1 cellular context compared by ENCODE assay signal in genomic region chr14:91149462-91149861, GRCh38.
TF ChIP-seq lines count a peak whose summit lies in the region.

No MANE protein-coding gene starts in this region.

TF ChIP-seq in HepG2, 621 proteins besides CTCF, POLR2A, EP300 and RAD21 (continued from another document and continues in another):
- no peak for TF ChIP-seq ATF6 (CRISPR knock-in tag; conservative IDR thresholded peaks at IDR 0.05)
- no peak for TF ChIP-seq XRCC5 (optimal IDR thresholded peaks at IDR 0.05; ENCODE audit: low read length)
- TF ChIP-seq ZNF746 (CRISPR knock-in tag; IDR thresholded peaks at IDR 0.05), result no peak
- no peak for TF ChIP-seq ZNF724P (CRISPR knock-in tag; IDR thresholded peaks at IDR 0.05; ENCODE audit: borderline replicate concordance)
- no peak for TF ChIP-seq ZSCAN25 (CRISPR knock-in tag; IDR thresholded peaks at IDR 0.05)
- TF ChIP-seq, protein P1, sequence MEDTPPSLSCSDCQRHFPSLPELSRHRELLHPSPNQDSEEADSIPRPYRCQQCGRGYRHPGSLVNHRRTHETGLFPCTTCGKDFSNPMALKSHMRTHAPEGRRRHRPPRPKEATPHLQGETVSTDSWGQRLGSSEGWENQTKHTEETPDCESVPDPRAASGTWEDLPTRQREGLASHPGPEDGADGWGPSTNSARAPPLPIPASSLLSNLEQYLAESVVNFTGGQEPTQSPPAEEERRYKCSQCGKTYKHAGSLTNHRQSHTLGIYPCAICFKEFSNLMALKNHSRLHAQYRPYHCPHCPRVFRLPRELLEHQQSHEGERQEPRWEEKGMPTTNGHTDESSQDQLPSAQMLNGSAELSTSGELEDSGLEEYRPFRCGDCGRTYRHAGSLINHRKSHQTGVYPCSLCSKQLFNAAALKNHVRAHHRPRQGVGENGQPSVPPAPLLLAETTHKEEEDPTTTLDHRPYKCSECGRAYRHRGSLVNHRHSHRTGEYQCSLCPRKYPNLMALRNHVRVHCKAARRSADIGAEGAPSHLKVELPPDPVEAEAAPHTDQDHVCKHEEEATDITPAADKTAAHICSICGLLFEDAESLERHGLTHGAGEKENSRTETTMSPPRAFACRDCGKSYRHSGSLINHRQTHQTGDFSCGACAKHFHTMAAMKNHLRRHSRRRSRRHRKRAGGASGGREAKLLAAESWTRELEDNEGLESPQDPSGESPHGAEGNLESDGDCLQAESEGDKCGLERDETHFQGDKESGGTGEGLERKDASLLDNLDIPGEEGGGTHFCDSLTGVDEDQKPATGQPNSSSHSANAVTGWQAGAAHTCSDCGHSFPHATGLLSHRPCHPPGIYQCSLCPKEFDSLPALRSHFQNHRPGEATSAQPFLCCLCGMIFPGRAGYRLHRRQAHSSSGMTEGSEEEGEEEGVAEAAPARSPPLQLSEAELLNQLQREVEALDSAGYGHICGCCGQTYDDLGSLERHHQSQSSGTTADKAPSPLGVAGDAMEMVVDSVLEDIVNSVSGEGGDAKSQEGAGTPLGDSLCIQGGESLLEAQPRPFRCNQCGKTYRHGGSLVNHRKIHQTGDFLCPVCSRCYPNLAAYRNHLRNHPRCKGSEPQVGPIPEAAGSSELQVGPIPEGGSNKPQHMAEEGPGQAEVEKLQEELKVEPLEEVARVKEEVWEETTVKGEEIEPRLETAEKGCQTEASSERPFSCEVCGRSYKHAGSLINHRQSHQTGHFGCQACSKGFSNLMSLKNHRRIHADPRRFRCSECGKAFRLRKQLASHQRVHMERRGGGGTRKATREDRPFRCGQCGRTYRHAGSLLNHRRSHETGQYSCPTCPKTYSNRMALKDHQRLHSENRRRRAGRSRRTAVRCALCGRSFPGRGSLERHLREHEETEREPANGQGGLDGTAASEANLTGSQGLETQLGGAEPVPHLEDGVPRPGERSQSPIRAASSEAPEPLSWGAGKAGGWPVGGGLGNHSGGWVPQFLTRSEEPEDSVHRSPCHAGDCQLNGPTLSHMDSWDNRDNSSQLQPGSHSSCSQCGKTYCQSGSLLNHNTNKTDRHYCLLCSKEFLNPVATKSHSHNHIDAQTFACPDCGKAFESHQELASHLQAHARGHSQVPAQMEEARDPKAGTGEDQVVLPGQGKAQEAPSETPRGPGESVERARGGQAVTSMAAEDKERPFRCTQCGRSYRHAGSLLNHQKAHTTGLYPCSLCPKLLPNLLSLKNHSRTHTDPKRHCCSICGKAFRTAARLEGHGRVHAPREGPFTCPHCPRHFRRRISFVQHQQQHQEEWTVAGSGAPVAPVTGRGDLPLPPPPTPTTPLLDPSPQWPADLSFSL (CRISPR knock-in tag; IDR thresholded peaks at IDR 0.05), result no peak
- TF ChIP-seq SSRP1 (CRISPR knock-in tag; IDR thresholded peaks at IDR 0.05), result no peak
- no peak for TF ChIP-seq ZNF577 (CRISPR knock-in tag; IDR thresholded peaks at IDR 0.05; ENCODE audit: borderline replicate concordance, low read depth)
- TF ChIP-seq DMAP1 (CRISPR knock-in tag; IDR thresholded peaks at IDR 0.05), result no peak
- no peak for TF ChIP-seq ZNF569 (CRISPR knock-in tag; IDR thresholded peaks at IDR 0.05; ENCODE audit: borderline replicate concordance)
- no peak for TF ChIP-seq BRD4 (CRISPR knock-in tag; IDR thresholded peaks at IDR 0.05)
- TF ChIP-seq ZNF234 (CRISPR knock-in tag; conservative IDR thresholded peaks at IDR 0.05), result no peak
- TF ChIP-seq MBNL3 (CRISPR knock-in tag; conservative IDR thresholded peaks at IDR 0.05), result no peak
- TF ChIP-seq MTERF4 (CRISPR knock-in tag; IDR thresholded peaks at IDR 0.05), result no peak
- TF ChIP-seq ZNF296 (CRISPR knock-in tag; conservative IDR thresholded peaks at IDR 0.05), result no peak
- TF ChIP-seq REL (CRISPR knock-in tag; conservative IDR thresholded peaks at IDR 0.05), result no peak
- TF ChIP-seq, protein P2, sequence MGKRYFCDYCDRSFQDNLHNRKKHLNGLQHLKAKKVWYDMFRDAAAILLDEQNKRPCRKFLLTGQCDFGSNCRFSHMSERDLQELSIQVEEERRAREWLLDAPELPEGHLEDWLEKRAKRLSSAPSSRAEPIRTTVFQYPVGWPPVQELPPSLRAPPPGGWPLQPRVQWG (CRISPR knock-in tag; IDR thresholded peaks at IDR 0.05; ENCODE audit: borderline replicate concordance, low read depth), result no peak
- no peak for TF ChIP-seq ISX (CRISPR knock-in tag; conservative IDR thresholded peaks at IDR 0.05)
- no peak for TF ChIP-seq ELK4 (CRISPR knock-in tag; IDR thresholded peaks at IDR 0.05; ENCODE audit: borderline replicate concordance)
- TF ChIP-seq PCBP1 (IDR thresholded peaks at IDR 0.05; ENCODE audit: borderline replicate concordance, low read depth, low read length), result no peak
- TF ChIP-seq FOXA3 (CRISPR knock-in tag; IDR thresholded peaks at IDR 0.05), result peak; percentile 55
- no peak for TF ChIP-seq CBX2 (IDR thresholded peaks at IDR 0.05; ENCODE audit: low read depth, low read length)
- TF ChIP-seq CBX2 (CRISPR knock-in tag; IDR thresholded peaks at IDR 0.05; ENCODE audit: low read depth), result no peak
- TF ChIP-seq LCORL (IDR thresholded peaks at IDR 0.05), result no peak
- TF ChIP-seq LCORL (CRISPR knock-in tag; IDR thresholded peaks at IDR 0.05), result peak; percentile 68
- no peak for TF ChIP-seq NKX3-1 (CRISPR knock-in tag; IDR thresholded peaks at IDR 0.05)
- TF ChIP-seq HDAC6 (IDR thresholded peaks at IDR 0.05; ENCODE audit: low read depth, low read length), result no peak
- no peak for TF ChIP-seq U2AF2 (IDR thresholded peaks at IDR 0.05; ENCODE audit: low read depth, low read length)
- TF ChIP-seq ZNF513 (CRISPR knock-in tag; conservative IDR thresholded peaks at IDR 0.05), result no peak
- TF ChIP-seq IRF2 (CRISPR knock-in tag; IDR thresholded peaks at IDR 0.05), result peak; percentile 44; the same call in 1 of the 2 replicates
- TF ChIP-seq ZNF292 (CRISPR knock-in tag; IDR thresholded peaks at IDR 0.05; ENCODE audit: borderline replicate concordance, low read depth), result no peak
- TF ChIP-seq POGK (CRISPR knock-in tag; conservative IDR thresholded peaks at IDR 0.05), result 0 out of 2 replicates have a peak, but pooled peaks have one; percentile 22
- TF ChIP-seq ZBTB7B (CRISPR knock-in tag; IDR thresholded peaks at IDR 0.05), result no peak
- TF ChIP-seq ZNF780A (CRISPR knock-in tag; IDR thresholded peaks at IDR 0.05), result no peak
- no peak for TF ChIP-seq ZNF263 (CRISPR knock-in tag; IDR thresholded peaks at IDR 0.05)
- TF ChIP-seq HOXA3 (CRISPR knock-in tag; IDR thresholded peaks at IDR 0.05), result no peak
- no peak for TF ChIP-seq ZNF276 (CRISPR knock-in tag; IDR thresholded peaks at IDR 0.05; ENCODE audit: low read depth)
- no peak for TF ChIP-seq ZNF484 (CRISPR knock-in tag; IDR thresholded peaks at IDR 0.05; ENCODE audit: borderline replicate concordance, low read depth)
- no peak for TF ChIP-seq HNRNPLL (IDR thresholded peaks at IDR 0.05; ENCODE audit: low read depth, low read length, poor library complexity, severe bottlenecking)
- no peak for TF ChIP-seq RAD51 (IDR thresholded peaks at IDR 0.05; ENCODE audit: borderline replicate concordance)
- no peak for TF ChIP-seq BRCA1 (CRISPR knock-in tag; IDR thresholded peaks at IDR 0.05)
- no peak for TF ChIP-seq RELA (CRISPR knock-in tag; IDR thresholded peaks at IDR 0.05)
- TF ChIP-seq MAFK (conservative IDR thresholded peaks at IDR 0.05 in 1 of 2, IDR thresholded peaks at IDR 0.05 in 1 of 2; ENCODE audit: low read length in 2 of 2), result peak; percentile 100
- TF ChIP-seq ZSCAN21 (CRISPR knock-in tag; IDR thresholded peaks at IDR 0.05; ENCODE audit: borderline replicate concordance), result no peak
- TF ChIP-seq ZNF772 (CRISPR knock-in tag; IDR thresholded peaks at IDR 0.05), result no peak
- no peak for TF ChIP-seq TOE1 (CRISPR knock-in tag; IDR thresholded peaks at IDR 0.05)
- TF ChIP-seq SAFB2 (CRISPR knock-in tag; IDR thresholded peaks at IDR 0.05; ENCODE audit: borderline replicate concordance, low read depth), result no peak
- no peak for TF ChIP-seq SP140L (CRISPR knock-in tag; IDR thresholded peaks at IDR 0.05; ENCODE audit: borderline replicate concordance)
- no peak for TF ChIP-seq ATRX (CRISPR knock-in tag; IDR thresholded peaks at IDR 0.05; ENCODE audit: borderline replicate concordance)
- TF ChIP-seq, protein P3, sequence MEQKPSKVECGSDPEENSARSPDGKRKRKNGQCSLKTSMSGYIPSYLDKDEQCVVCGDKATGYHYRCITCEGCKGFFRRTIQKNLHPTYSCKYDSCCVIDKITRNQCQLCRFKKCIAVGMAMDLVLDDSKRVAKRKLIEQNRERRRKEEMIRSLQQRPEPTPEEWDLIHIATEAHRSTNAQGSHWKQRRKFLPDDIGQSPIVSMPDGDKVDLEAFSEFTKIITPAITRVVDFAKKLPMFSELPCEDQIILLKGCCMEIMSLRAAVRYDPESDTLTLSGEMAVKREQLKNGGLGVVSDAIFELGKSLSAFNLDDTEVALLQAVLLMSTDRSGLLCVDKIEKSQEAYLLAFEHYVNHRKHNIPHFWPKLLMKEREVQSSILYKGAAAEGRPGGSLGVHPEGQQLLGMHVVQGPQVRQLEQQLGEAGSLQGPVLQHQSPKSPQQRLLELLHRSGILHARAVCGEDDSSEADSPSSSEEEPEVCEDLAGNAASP (CRISPR knock-in tag; IDR thresholded peaks at IDR 0.05; ENCODE audit: borderline replicate concordance), result peak; percentile 16; the same call in 1 of the 2 replicates
- TF ChIP-seq NFIC (IDR thresholded peaks at IDR 0.05; ENCODE audit: low read length), result no peak
- TF ChIP-seq MEF2D (CRISPR knock-in tag; IDR thresholded peaks at IDR 0.05), result no peak
